In genomic region chr15:85583404-85584390, GRCh38 we compare ENCODE assay signal across 8 cellular contexts.
DNase-seq lines count a peak whose midpoint lies in the region; ATAC-seq, FAIRE-seq and TF ChIP-seq lines count a peak whose summit lies in the region.

No MANE protein-coding gene starts in this region.

- peaks cover 10 to 36% of the 10 kb centered on the region in 2 experiments for H3K36me3 ChIP-seq in trophoblast cell (ENCODE audit: control insufficient read depth in 1 of 2, insufficient read depth in 2 of 2, low read length in 2 of 2)

- H3K18ac ChIP-seq in trophoblast cell (ENCODE audit: low read length), result no peak overlapping the region

- H3K79me1 ChIP-seq in trophoblast cell (ENCODE audit: low read length), result peaks cover 4% of the 10 kb centered on the region

- TF ChIP-seq RAD21 in A549 (conservative IDR thresholded peaks at IDR 0.05 in 1 of 2, IDR thresholded peaks at IDR 0.05 in 1 of 2), result no peak

- no peak overlapping the region for H3K4ac ChIP-seq in trophoblast cell (ENCODE audit: low read depth, low read length)

- DNase-seq in A549 (ENCODE audit: low read depth in 1 of 2, low spot score in 1 of 2) (peak in 1 of 2 experiments; percentile 56), T-helper 22 cell (ENCODE audit: low read depth) (peak; percentile 42), erythroblast (lab: John Stamatoyannopoulos, UW) (peak; percentile 35 to 51), trophoblast cell (peak; percentile 74 to 84), H4 (ENCODE audit: low spot score) (no peak)

- no peak overlapping the region for H2AFZ ChIP-seq in trophoblast cell (ENCODE audit: insufficient read depth, low read length, poor library complexity)

- ATAC-seq in A549, result peak in 1 of 2 experiments; percentile 4; a peak in 1 of 6 replicates
- peak; percentile 47 for ATAC-seq in GM18511 (IDR thresholded peaks at IDR 0.05; ENCODE audit: unreplicated experiment)
- peak; percentile 39 for ATAC-seq in HG03097 (IDR thresholded peaks at IDR 0.05; ENCODE audit: low FRiP score, unreplicated experiment)
- ATAC-seq in GM18870 (IDR thresholded peaks at IDR 0.05; ENCODE audit: unreplicated experiment), result no peak

- no peak for TF ChIP-seq EP300 in A549 (IDR thresholded peaks at IDR 0.05)

- H3K4me3 ChIP-seq in A549, result peak overlapping the region; percentile 48
- no peak overlapping the region for H3K4me3 ChIP-seq in trophoblast cell (ENCODE audit: low read depth, low read length)

- no peak overlapping the region for H2AK5ac ChIP-seq in trophoblast cell (ENCODE audit: low read length)

- 35% methylated on average over 8 of the region's 8 CpGs for WGBS in A549 (ENCODE audit: missing lambda C conversion rate)
- WGBS in trophoblast cell (ENCODE audit: extremely low coverage, insufficient coverage, insufficient read length), result 100% methylated on average over 1 of the region's 8 CpGs

- no peaks in the 10 kb centered on the region for H3K27me3 ChIP-seq in trophoblast cell (ENCODE audit: insufficient read depth, low read length)

- H2BK12ac ChIP-seq in trophoblast cell (ENCODE audit: low read length), result no peak overlapping the region

- no peak overlapping the region for H2BK5ac ChIP-seq in trophoblast cell (ENCODE audit: low read depth, low read length, poor library complexity)

- TF ChIP-seq POLR2A in A549 (IDR thresholded peaks at IDR 0.05; ENCODE audit: low read length) (no peak), erythroblast (IDR thresholded peaks at IDR 0.05; ENCODE audit: low read length) (no peak)

- H2BK120ac ChIP-seq in trophoblast cell (ENCODE audit: insufficient read depth, low read length, poor library complexity), result no peak overlapping the region

- TF ChIP-seq CTCF in A549 (IDR thresholded peaks at IDR 0.05), result no peak

- POLR2A ChIA-PET in A549 (lab: Yijun Ruan, JAX), result interaction anchor here (0.9 to 1.0 kb wide), 2 partner anchors 24 to 203 kb away, joined by 3 read pairs; partner anchors contain the start of gene AKAP13

- peak overlapping the region; percentile 91 for H3K4me2 ChIP-seq in A549
- no peak overlapping the region for H3K4me2 ChIP-seq in trophoblast cell (ENCODE audit: low read length)

- no peak overlapping the region for H3K9ac ChIP-seq in trophoblast cell (ENCODE audit: low read length)

- H3K9me3 ChIP-seq in A549 (no peaks in the 10 kb centered on the region), trophoblast cell (ENCODE audit: insufficient read depth, low read depth, low read length) (no peaks in the 10 kb centered on the region)

- H3K23ac ChIP-seq in trophoblast cell (ENCODE audit: low read length), result no peak overlapping the region

- H4K8ac ChIP-seq in trophoblast cell (ENCODE audit: low read depth, low read length), result no peak overlapping the region

- peaks cover 96% of the 10 kb centered on the region for H3K4me1 ChIP-seq in A549
- peaks cover 7 to 16% of the 10 kb centered on the region in 2 experiments for H3K4me1 ChIP-seq in trophoblast cell (ENCODE audit: control insufficient read depth in 1 of 2, insufficient read depth in 2 of 2, low read length in 2 of 2)

- H3K79me2 ChIP-seq in trophoblast cell (ENCODE audit: control insufficient read depth, insufficient read depth, low read length, poor library complexity), result no peaks in the 10 kb centered on the region

- FAIRE-seq in A549 (lab: Jason Lieb, UNC), result no peak

- CTCF ChIA-PET in A549 (lab: Yijun Ruan, JAX), result interaction anchor here (0.7 to 2.1 kb wide), 3 partner anchors 8 to 44 kb away, joined by 3 to 7 read pairs (median 5); no protein-coding TSS in a partner anchor

- no peak overlapping the region for H3K14ac ChIP-seq in trophoblast cell (ENCODE audit: low read length)

- H3K27ac ChIP-seq in A549 (peak overlapping the region; percentile 87 to 89; a peak in 5 of 6 replicates), trophoblast cell (ENCODE audit: low read depth, low read length) (no peak overlapping the region)

- H4K91ac ChIP-seq in trophoblast cell (ENCODE audit: low read depth, low read length), result no peak overlapping the region

- no peak overlapping the region for H4K12ac ChIP-seq in trophoblast cell (ENCODE audit: low read depth, low read length)

TF ChIP-seq in A549, 52 proteins besides CTCF, POLR2A, EP300 and RAD21:
- TF ChIP-seq REST (IDR thresholded peaks at IDR 0.05) (no peak), MAFK (IDR thresholded peaks at IDR 0.05; ENCODE audit: partially characterized antibody) (peak; percentile 30), EHF (CRISPR knock-in tag; IDR thresholded peaks at IDR 0.05) (no peak), HOXB5 (CRISPR knock-in tag; IDR thresholded peaks at IDR 0.05) (peak; percentile 51; the same call in 1 of the 2 replicates), FOSL2 (IDR thresholded peaks at IDR 0.05) (no peak), FOSL2 (CRISPR knock-in tag; IDR thresholded peaks at IDR 0.05) (peak; percentile 44; the same call in 1 of the 2 replicates), JUNB (IDR thresholded peaks at IDR 0.05) (peak; percentile 21; the same call in 1 of the 2 replicates), USF2 (IDR thresholded peaks at IDR 0.05) (no peak), TFCP2L1 (CRISPR knock-in tag; IDR thresholded peaks at IDR 0.05) (no peak), MAX (IDR thresholded peaks at IDR 0.05) (peak; percentile 52; the same call in 1 of the 2 replicates), NR3C1 (IDR thresholded peaks at IDR 0.05) (no peak), FOXS1 (CRISPR knock-in tag; IDR thresholded peaks at IDR 0.05) (no peak), CEBPB (IDR thresholded peaks at IDR 0.05) (peak in 1 of 2 experiments; percentile 38; a peak in 1 of 4 replicates), GATA3 (IDR thresholded peaks at IDR 0.05; ENCODE audit: borderline replicate concordance) (no peak)
